ENCODE assay signal across 8 cellular contexts in genomic region chr18:3015203-3015590, GRCh38. TPM values are rescaled to one million over a fixed set of nuclear protein-coding genes. Genes with fewer than 3 reads are reported as not detected.
DNase-seq lines count a peak whose midpoint lies in the region; ATAC-seq, FAIRE-seq and TF ChIP-seq lines count a peak whose summit lies in the region.

No MANE protein-coding gene starts in this region.

- no peak overlapping the region for H3K4me3 Mint-ChIP-seq in mesothelial cell of epicardium

- H3K4me3 ChIP-seq in ACC112 (ENCODE audit: low read depth, low read length) (peak overlapping the region; percentile 25; the same call in 1 of the 2 replicates), brain microvascular endothelial cell (ENCODE audit: low read depth, low read length) (no peak overlapping the region), kidney (ENCODE audit: low read length in 2 of 2) (no peak overlapping the region)

- H3K27ac ChIP-seq in ACC112 (ENCODE audit: low read depth, low read length) (peak overlapping the region; percentile 94), brain microvascular endothelial cell (peak overlapping the region; percentile 32), kidney (ENCODE audit: low read depth in 2 of 2, low read length in 2 of 2) (peak overlapping the region in 1 of 2 donors; percentile 76)

- no peak overlapping the region for H3K9ac ChIP-seq in kidney (ENCODE audit: low read length in 2 of 2)

- intact Hi-C loops in kidney (cut with DNase I), result no loop called here

- ATAC-seq in GM18907 (IDR thresholded peaks at IDR 0.05; ENCODE audit: unreplicated experiment) (no peak), GM21360 (IDR thresholded peaks at IDR 0.05; ENCODE audit: unreplicated experiment) (no peak)

- H3K27me3 Mint-ChIP-seq in mesothelial cell of epicardium (ENCODE audit: low read depth), result no peaks in the 10 kb centered on the region

- peak overlapping the region; percentile 47 for H3K27ac Mint-ChIP-seq in mesothelial cell of epicardium

- no peak for FAIRE-seq in kidney (lab: Jason Lieb, UNC)

- peaks cover 47% of the 10 kb centered on the region for H3K4me1 Mint-ChIP-seq in mesothelial cell of epicardium

- no peaks in the 10 kb centered on the region for H3K9me3 Mint-ChIP-seq in mesothelial cell of epicardium

- TF ChIP-seq CTCF in brain microvascular endothelial cell (IDR thresholded peaks at IDR 0.05; ENCODE audit: low read depth, low read length, missing control alignments) (no peak), mesothelial cell of epicardium (IDR thresholded peaks at IDR 0.05; ENCODE audit: unreplicated experiment) (no peak), kidney (IDR thresholded peaks at IDR 0.05; ENCODE audit: borderline replicate concordance, extremely low read depth, insufficient read depth) (no peak)

- peaks cover 27% of the 10 kb centered on the region for H3K79me2 ChIP-seq in ACC112 (ENCODE audit: control insufficient read depth, insufficient read depth, low read length, unreplicated experiment)

- H3K36me3 ChIP-seq in ACC112 (ENCODE audit: insufficient read depth, low read length) (peaks cover 2% of the 10 kb centered on the region), brain microvascular endothelial cell (replicated peaks) (peaks cover 5% of the 10 kb centered on the region), kidney (ENCODE audit: control insufficient read depth in 1 of 2, insufficient read depth in 2 of 2, low read length in 2 of 2) (peaks cover 4 to 5% of the 10 kb centered on the region in 2 donors)

- DNase-seq in HS-5 (ENCODE audit: low read depth) (peak; percentile 84), brain microvascular endothelial cell (peak; percentile 53), mesothelial cell of epicardium (ENCODE audit: low spot score in 2 of 2, unreplicated experiment in 2 of 2) (no peak), NCI-H1436 treated with DMSO at 0.1 percent for 48 hours (lab: John Stamatoyannopoulos, UW) (no peak), kidney (no peak)

- H3K36me3 Mint-ChIP-seq in mesothelial cell of epicardium, result peaks cover 11% of the 10 kb centered on the region

- H3K9me3 ChIP-seq in kidney (ENCODE audit: control insufficient read depth in 1 of 2, low read length in 2 of 2), result no peaks in the 10 kb centered on the region

- H3K27me3 ChIP-seq in ACC112 (ENCODE audit: insufficient read depth, low read length) (no peaks in the 10 kb centered on the region), brain microvascular endothelial cell (replicated peaks) (no peaks in the 10 kb centered on the region)

- H2AFZ ChIP-seq in ACC112 (ENCODE audit: low read length, unreplicated experiment), result peak overlapping the region; percentile 29

- in situ Hi-C loops in brain microvascular endothelial cell (cut with HindIII; ENCODE audit: low pct_ligation_motif_present, low sequenced_read_pairs), result no loop called here

- H3K4me1 ChIP-seq in ACC112 (ENCODE audit: control insufficient read depth, insufficient read depth, low read length, unreplicated experiment) (peaks cover 53% of the 10 kb centered on the region), kidney (ENCODE audit: control insufficient read depth in 1 of 2, insufficient read depth in 1 of 2, low read depth in 1 of 2, low read length in 2 of 2) (peaks cover 20% of the 10 kb centered on the region in 2 donors)

RNA-seq across cellular contexts. Expression of gene LPIN2, which starts 2.3 kb away (rescaled TPM):
- 39.3 to 44.9 TPM (median 42.2 TPM) in 3 replicates for total RNA-seq in mesothelial cell of epicardium
- 52.3 TPM for total RNA-seq in kidney
- polyA plus RNA-seq in kidney (ENCODE audit: insufficient read depth, low read depth, low replicate concordance), result 14.3 TPM

Comparison
In these comparisons a context has a peak if more than half of its experiments do, and no peak if none do; other contexts are left out.
1. DNase-seq: peak in HS-5 (single experiment) and brain microvascular endothelial cell (single experiment); none in mesothelial cell of epicardium (0 of 2), NCI-H1436 treated with DMSO at 0.1 percent for 48 hours (single experiment) and kidney (single experiment).